Comparison of ENCODE assay signal across 1 cellular context in genomic region chr14:21874946-21875345, GRCh38.
TF ChIP-seq lines count a peak whose summit lies in the region.

No MANE protein-coding gene starts in this region.

TF ChIP-seq in H1, 55 proteins besides CTCF, POLR2A, EP300 and RAD21:
- TF ChIP-seq BACH1 (IDR thresholded peaks at IDR 0.05; ENCODE audit: low read length) (no peak), KDM4A (IDR thresholded peaks at IDR 0.05; ENCODE audit: low read depth, low read length, severe bottlenecking) (no peak), SIN3A (conservative IDR thresholded peaks at IDR 0.05 in 1 of 2, IDR thresholded peaks at IDR 0.05 in 1 of 2; ENCODE audit: low read depth in 1 of 2, low read length in 2 of 2) (no peak), JUN (IDR thresholded peaks at IDR 0.05; ENCODE audit: low read depth, low read length) (no peak), TEAD4 (IDR thresholded peaks at IDR 0.05; ENCODE audit: low read depth, low read length) (no peak), SIX5 (IDR thresholded peaks at IDR 0.05; ENCODE audit: low read depth, low read length) (no peak), RBBP5 (IDR thresholded peaks at IDR 0.05; ENCODE audit: borderline replicate concordance, low read depth, low read length) (no peak)
